2 cellular contexts compared by ENCODE assay signal in the genomic region with DNA sequence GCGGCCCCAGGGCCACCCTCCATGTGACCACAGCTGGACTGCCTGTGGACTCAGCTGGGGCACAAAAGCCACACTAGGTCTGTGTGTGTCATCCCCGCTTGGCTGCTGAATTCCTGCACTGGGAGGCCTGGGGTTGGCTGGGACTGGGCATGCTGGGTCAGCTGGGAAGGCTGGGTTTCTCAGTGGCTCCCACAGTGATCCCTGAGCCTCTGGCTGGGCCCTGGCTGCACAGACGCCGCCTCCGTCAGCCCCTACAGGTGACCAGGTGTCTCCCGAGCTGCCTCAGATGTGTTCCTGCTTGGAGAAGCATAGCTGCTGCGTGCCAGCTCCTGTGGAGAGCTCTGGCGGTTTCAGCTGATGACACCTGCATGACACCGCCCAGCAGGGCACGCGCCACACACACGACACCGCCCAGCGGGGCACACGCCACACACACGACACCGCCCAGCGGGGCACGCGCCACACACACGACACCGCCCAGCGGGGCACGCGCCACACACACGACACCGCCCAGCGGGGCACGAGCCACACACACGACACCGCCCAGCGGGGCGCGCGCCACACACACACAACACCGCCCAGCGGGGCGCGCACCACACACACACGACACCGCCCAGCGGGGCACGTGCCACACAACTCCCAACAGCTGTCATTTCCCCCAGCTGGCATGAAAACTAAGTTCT.
A peak's percentile ranks its signal among the peaks of the same experiment; 100 is the strongest.
TF ChIP-seq lines count a peak whose summit lies in the region.

No MANE protein-coding gene starts in this region.

TF ChIP-seq in HEK293, 187 proteins besides CTCF, POLR2A, EP300 and RAD21:
- TF ChIP-seq SCRT2 (tag by site-specific recombination; IDR thresholded peaks at IDR 0.05): no peak
- TF ChIP-seq ZIC2 (tag by site-specific recombination; IDR thresholded peaks at IDR 0.05): peak; percentile 78
- TF ChIP-seq MYNN (tag by site-specific recombination; IDR thresholded peaks at IDR 0.05; ENCODE audit: borderline replicate concordance): no peak
- no peak for TF ChIP-seq ZNF423 (tag by site-specific recombination; IDR thresholded peaks at IDR 0.05)
TF ChIP-seq in HEK293: peak in this region for 1.

TF ChIP-seq in K562, 482 proteins besides CTCF, POLR2A, EP300 and RAD21:
- 0 out of 2 replicates have a peak, but pooled peaks have one; percentile 18 for TF ChIP-seq POLR2G (IDR thresholded peaks at IDR 0.05; ENCODE audit: low read depth, low read length)
- TF ChIP-seq, protein P1, sequence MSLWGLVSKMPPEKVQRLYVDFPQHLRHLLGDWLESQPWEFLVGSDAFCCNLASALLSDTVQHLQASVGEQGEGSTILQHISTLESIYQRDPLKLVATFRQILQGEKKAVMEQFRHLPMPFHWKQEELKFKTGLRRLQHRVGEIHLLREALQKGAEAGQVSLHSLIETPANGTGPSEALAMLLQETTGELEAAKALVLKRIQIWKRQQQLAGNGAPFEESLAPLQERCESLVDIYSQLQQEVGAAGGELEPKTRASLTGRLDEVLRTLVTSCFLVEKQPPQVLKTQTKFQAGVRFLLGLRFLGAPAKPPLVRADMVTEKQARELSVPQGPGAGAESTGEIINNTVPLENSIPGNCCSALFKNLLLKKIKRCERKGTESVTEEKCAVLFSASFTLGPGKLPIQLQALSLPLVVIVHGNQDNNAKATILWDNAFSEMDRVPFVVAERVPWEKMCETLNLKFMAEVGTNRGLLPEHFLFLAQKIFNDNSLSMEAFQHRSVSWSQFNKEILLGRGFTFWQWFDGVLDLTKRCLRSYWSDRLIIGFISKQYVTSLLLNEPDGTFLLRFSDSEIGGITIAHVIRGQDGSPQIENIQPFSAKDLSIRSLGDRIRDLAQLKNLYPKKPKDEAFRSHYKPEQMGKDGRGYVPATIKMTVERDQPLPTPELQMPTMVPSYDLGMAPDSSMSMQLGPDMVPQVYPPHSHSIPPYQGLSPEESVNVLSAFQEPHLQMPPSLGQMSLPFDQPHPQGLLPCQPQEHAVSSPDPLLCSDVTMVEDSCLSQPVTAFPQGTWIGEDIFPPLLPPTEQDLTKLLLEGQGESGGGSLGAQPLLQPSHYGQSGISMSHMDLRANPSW (CRISPR knock-in tag; IDR thresholded peaks at IDR 0.05): no peak
TF ChIP-seq in K562: peak in this region for 1.
